In genomic region chr14:24236689-24237462, GRCh38 we compare ENCODE assay signal across 22 cellular contexts.
DNase-seq lines count a peak whose midpoint lies in the region; ATAC-seq and TF ChIP-seq lines count a peak whose summit lies in the region.
"Had no signal": no experiment of that assay in that cellular context is flagged by ENCODE, and none has a peak within 500 bp of the region (broad histone marks: within the 10 kb centered on the region; RNA-seq: fewer than 3 reads in every experiment).

No MANE protein-coding gene starts in this region.

- DNase-seq in activated naive CD4-positive, alpha-beta T cell treated with anti-CD3 and anti-CD28 coated beads, Interleukin-2, amount 50 U/mL, for 16 hours: no peak
- DNase-seq in RWPE1 (ENCODE audit: low spot score) (no peak), memory B cell (ENCODE audit: low spot score in 2 of 2) (no peak), SIG-M5 (lab: John Stamatoyannopoulos, UW) (no peak), medulla oblongata (ENCODE audit: extremely low spot score) (no peak), posterior cingulate gyrus (no peak)
- DNase-seq in stimulated activated naive B cell treated with anti-CD40 and anti-IgM and Interleukin-4, amounts not matched to agents 10 μg/mL and 1 μg/mL and 100 μg/mL, for 72 hours: no peak
- DNase-seq: amniotic stem cell; C1 segment of cervical spinal cord; DMS 273 treated with DMSO at 0.1 percent for 48 hours; glutamatergic neuron; Kasumi-1; mesenchymal stem cell; naive B cell; NCI-H187; pancreas; stimulated activated CD4-positive, alpha-beta T cell treated with anti-CD3 and anti-CD28 coated beads, Interleukin-15, amount 100 ng/mL, for 24 hours had no signal

- H3K27ac Mint-ChIP-seq in activated naive CD4-positive, alpha-beta T cell treated with anti-CD3 and anti-CD28 coated beads, Interleukin-2, amount 50 U/mL, for 24 hours: peak overlapping the region; percentile 77
- peak overlapping the region; percentile 64 for H3K27ac Mint-ChIP-seq in memory B cell
- peak overlapping the region; percentile 70 for H3K27ac Mint-ChIP-seq in stimulated activated naive B cell treated with anti-CD40 and anti-IgM and Interleukin-4, amounts not matched to agents 10 μg/mL and 1 μg/mL and 100 μg/mL, for 72 hours

- no peak overlapping the region for H3K4me3 Mint-ChIP-seq in activated naive CD4-positive, alpha-beta T cell treated with anti-CD3 and anti-CD28 coated beads, Interleukin-2, amount 50 U/mL, for 24 hours
- no peak overlapping the region for H3K4me3 Mint-ChIP-seq in memory B cell
- H3K4me3 Mint-ChIP-seq in stimulated activated naive B cell treated with anti-CD40 and anti-IgM and Interleukin-4, amounts not matched to agents 10 μg/mL and 1 μg/mL and 100 μg/mL, for 72 hours: no peak overlapping the region

- H3K36me3 Mint-ChIP-seq in activated naive CD4-positive, alpha-beta T cell treated with anti-CD3 and anti-CD28 coated beads, Interleukin-2, amount 50 U/mL, for 24 hours: peaks cover 17% of the 10 kb centered on the region
- peaks cover 41% of the 10 kb centered on the region for H3K36me3 Mint-ChIP-seq in memory B cell
- H3K36me3 Mint-ChIP-seq in stimulated activated naive B cell treated with anti-CD40 and anti-IgM and Interleukin-4, amounts not matched to agents 10 μg/mL and 1 μg/mL and 100 μg/mL, for 72 hours: peaks cover 47 to 61% of the 10 kb centered on the region in 2 donors

- no peak for ATAC-seq in memory B cell (ENCODE audit: low read depth)
- no peak for ATAC-seq in stimulated activated naive B cell treated with anti-CD40 and anti-IgM and Interleukin-4, amounts not matched to agents 10 μg/mL and 1 μg/mL and 100 μg/mL, for 72 hours (replicated peaks)
- ATAC-seq: pancreas, sciatic nerve had no signal

- CTCF ChIA-PET in RWPE1 (lab: Yijun Ruan, JAX): no interaction called here

- no peaks in the 10 kb centered on the region for H3K9me3 Mint-ChIP-seq in activated naive CD4-positive, alpha-beta T cell treated with anti-CD3 and anti-CD28 coated beads, Interleukin-2, amount 50 U/mL, for 24 hours
- no peaks in the 10 kb centered on the region for H3K9me3 Mint-ChIP-seq in memory B cell
- H3K9me3 Mint-ChIP-seq in stimulated activated naive B cell treated with anti-CD40 and anti-IgM and Interleukin-4, amounts not matched to agents 10 μg/mL and 1 μg/mL and 100 μg/mL, for 72 hours: no peaks in the 10 kb centered on the region
- H3K9me3 Mint-ChIP-seq: activated T-helper 2 cell treated with anti-CD3 and anti-CD28 coated beads, Interferon-gamma antibody, Interleukin-2, Interleukin-4, amounts not matched to agents 10 μg/mL and 5 μg/mL and 100 μg/mL, durations not matched to agents 14 hours and 24 hours and 36 hours; naive B cell had no signal

- POLR2A ChIA-PET in RWPE1 (lab: Yijun Ruan, JAX; ENCODE audit: low non-redundant PET): no interaction called here

- H3K27me3 Mint-ChIP-seq in activated naive CD4-positive, alpha-beta T cell treated with anti-CD3 and anti-CD28 coated beads, Interleukin-2, amount 50 U/mL, for 24 hours: no peaks in the 10 kb centered on the region
- H3K27me3 Mint-ChIP-seq in memory B cell: no peaks in the 10 kb centered on the region
- H3K27me3 Mint-ChIP-seq in stimulated activated naive B cell treated with anti-CD40 and anti-IgM and Interleukin-4, amounts not matched to agents 10 μg/mL and 1 μg/mL and 100 μg/mL, for 72 hours: no peaks in the 10 kb centered on the region
- H3K27me3 Mint-ChIP-seq: naive B cell had no signal

- H3K27ac ChIP-seq in RWPE1: peak overlapping the region; percentile 42; the same call in 1 of the 2 replicates
- H3K27ac ChIP-seq: coronary artery, pancreas, suprapubic skin had no signal

- no peak for TF ChIP-seq CTCF in RWPE1 (conservative IDR thresholded peaks at IDR 0.05; ENCODE audit: low read depth)

- intact Hi-C loops in posterior cingulate gyrus (cut with DNase I): no loop called here

- peaks cover 81% of the 10 kb centered on the region for H3K4me1 Mint-ChIP-seq in activated naive CD4-positive, alpha-beta T cell treated with anti-CD3 and anti-CD28 coated beads, Interleukin-2, amount 50 U/mL, for 24 hours
- peaks cover 38% of the 10 kb centered on the region for H3K4me1 Mint-ChIP-seq in memory B cell
- peaks cover 60 to 73% of the 10 kb centered on the region in 2 donors for H3K4me1 Mint-ChIP-seq in stimulated activated naive B cell treated with anti-CD40 and anti-IgM and Interleukin-4, amounts not matched to agents 10 μg/mL and 1 μg/mL and 100 μg/mL, for 72 hours
